ENCODE assay signal across 7 cellular contexts in genomic region chr3:167008765-167009164, GRCh38.
"Had no signal": no experiment of that assay in that cellular context is flagged by ENCODE, and none has a peak within 500 bp of the region (broad histone marks: within the 10 kb centered on the region; RNA-seq: fewer than 3 reads in every experiment).

No MANE protein-coding gene starts in this region.

- H3K36me3 ChIP-seq: HAP-1 had no signal

- H3K27ac ChIP-seq: GM23248, HL-60 had no signal

- H3K9ac ChIP-seq: GM23248 had no signal

- H2AFZ ChIP-seq: GM23248 had no signal

- DNase-seq: GM23248, GOT3, H7, HFFc6, KBM-7 had no signal

- H3K9me3 ChIP-seq: HAP-1 had no signal

- H3K4me3 ChIP-seq: GM23248, HAP-1 had no signal
